In the genomic region with DNA sequence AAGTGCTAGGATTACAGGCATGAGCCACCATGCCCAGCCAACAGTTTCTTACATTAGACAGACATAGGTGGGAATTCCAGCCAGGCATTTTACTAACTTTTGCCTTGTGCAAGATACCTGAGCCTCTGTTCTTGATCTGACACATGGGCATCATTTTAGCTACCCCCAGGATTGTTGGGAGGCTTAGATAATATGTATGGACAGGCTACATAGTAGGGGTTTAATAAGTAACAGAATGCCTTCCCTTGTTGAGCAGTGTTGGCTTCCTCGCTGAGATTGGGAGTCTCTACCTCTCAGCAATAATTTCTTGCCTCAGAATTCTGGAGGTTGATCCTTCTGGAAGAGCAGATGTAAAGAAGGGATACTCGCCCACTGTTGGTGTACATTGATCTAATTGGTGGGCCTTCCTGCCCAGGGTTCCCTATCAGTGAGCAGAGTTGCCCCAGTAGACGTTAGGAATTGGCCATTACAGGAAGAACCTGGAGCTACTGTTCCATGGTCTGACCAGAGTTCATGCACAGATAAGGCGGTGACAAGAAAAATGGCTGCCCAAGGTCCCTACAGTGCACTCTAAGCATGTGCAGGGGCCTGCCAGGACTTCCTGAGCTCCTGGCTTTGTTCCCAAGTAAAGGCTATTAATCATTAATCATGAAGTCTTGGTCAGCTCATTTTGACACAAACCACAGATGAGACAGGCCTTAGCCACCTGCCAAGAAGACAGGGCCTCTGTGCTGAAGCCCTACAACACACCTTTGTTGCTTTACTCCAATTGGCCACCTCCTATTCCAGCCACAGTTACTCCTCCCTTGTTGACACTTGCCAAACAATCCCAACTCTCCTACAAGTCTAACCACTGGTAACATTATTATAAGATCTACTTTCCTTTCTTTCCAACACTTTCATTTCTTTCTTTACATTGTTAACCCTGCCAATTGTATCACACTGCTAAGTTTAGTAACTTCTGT, we compare ENCODE assay signal across 1 cellular context.
TF ChIP-seq lines count a peak whose summit lies in the region.

No MANE protein-coding gene starts in this region.

TF ChIP-seq in HepG2, 621 proteins besides CTCF, POLR2A, EP300 and RAD21 (continued from another document and continues in another):
- TF ChIP-seq ZBTB7B (CRISPR knock-in tag; IDR thresholded peaks at IDR 0.05) = no peak
- TF ChIP-seq SRF (IDR thresholded peaks at IDR 0.05; ENCODE audit: low read depth, low read length) = no peak
- TF ChIP-seq ERF (CRISPR knock-in tag; IDR thresholded peaks at IDR 0.05) = peak; percentile 53
- TF ChIP-seq, protein P1, sequence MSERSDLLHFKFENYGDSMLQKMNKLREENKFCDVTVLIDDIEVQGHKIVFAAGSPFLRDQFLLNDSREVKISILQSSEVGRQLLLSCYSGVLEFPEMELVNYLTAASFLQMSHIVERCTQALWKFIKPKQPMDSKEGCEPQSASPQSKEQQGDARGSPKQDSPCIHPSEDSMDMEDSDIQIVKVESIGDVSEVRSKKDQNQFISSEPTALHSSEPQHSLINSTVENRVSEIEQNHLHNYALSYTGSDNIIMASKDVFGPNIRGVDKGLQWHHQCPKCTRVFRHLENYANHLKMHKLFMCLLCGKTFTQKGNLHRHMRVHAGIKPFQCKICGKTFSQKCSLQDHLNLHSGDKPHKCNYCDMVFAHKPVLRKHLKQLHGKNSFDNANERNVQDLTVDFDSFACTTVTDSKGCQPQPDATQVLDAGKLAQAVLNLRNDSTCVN (CRISPR knock-in tag; IDR thresholded peaks at IDR 0.05; ENCODE audit: borderline replicate concordance) = no peak
- TF ChIP-seq NFE2L2 (IDR thresholded peaks at IDR 0.05; ENCODE audit: low read length) = no peak
- no peak for TF ChIP-seq ZNF879 (CRISPR knock-in tag; IDR thresholded peaks at IDR 0.05)
- TF ChIP-seq HDAC6 (IDR thresholded peaks at IDR 0.05; ENCODE audit: low read depth, low read length) = no peak
- TF ChIP-seq FOXK2 (IDR thresholded peaks at IDR 0.05) = peak; percentile 91
- TF ChIP-seq ZNF24 (IDR thresholded peaks at IDR 0.05) = no peak
- TF ChIP-seq RXRB (CRISPR knock-in tag; IDR thresholded peaks at IDR 0.05; ENCODE audit: borderline replicate concordance) = peak; percentile 74
- peak; percentile 52; the same call in 1 of the 2 replicates for TF ChIP-seq ZNF441 (CRISPR knock-in tag; IDR thresholded peaks at IDR 0.05; ENCODE audit: borderline replicate concordance)
- no peak for TF ChIP-seq AGO1 (IDR thresholded peaks at IDR 0.05; ENCODE audit: low read depth, low read length, poor library complexity, severe bottlenecking)
- peak; percentile 60; the same call in 1 of the 2 replicates for TF ChIP-seq ZNF782 (CRISPR knock-in tag; IDR thresholded peaks at IDR 0.05; ENCODE audit: borderline replicate concordance)
- TF ChIP-seq, protein P2, sequence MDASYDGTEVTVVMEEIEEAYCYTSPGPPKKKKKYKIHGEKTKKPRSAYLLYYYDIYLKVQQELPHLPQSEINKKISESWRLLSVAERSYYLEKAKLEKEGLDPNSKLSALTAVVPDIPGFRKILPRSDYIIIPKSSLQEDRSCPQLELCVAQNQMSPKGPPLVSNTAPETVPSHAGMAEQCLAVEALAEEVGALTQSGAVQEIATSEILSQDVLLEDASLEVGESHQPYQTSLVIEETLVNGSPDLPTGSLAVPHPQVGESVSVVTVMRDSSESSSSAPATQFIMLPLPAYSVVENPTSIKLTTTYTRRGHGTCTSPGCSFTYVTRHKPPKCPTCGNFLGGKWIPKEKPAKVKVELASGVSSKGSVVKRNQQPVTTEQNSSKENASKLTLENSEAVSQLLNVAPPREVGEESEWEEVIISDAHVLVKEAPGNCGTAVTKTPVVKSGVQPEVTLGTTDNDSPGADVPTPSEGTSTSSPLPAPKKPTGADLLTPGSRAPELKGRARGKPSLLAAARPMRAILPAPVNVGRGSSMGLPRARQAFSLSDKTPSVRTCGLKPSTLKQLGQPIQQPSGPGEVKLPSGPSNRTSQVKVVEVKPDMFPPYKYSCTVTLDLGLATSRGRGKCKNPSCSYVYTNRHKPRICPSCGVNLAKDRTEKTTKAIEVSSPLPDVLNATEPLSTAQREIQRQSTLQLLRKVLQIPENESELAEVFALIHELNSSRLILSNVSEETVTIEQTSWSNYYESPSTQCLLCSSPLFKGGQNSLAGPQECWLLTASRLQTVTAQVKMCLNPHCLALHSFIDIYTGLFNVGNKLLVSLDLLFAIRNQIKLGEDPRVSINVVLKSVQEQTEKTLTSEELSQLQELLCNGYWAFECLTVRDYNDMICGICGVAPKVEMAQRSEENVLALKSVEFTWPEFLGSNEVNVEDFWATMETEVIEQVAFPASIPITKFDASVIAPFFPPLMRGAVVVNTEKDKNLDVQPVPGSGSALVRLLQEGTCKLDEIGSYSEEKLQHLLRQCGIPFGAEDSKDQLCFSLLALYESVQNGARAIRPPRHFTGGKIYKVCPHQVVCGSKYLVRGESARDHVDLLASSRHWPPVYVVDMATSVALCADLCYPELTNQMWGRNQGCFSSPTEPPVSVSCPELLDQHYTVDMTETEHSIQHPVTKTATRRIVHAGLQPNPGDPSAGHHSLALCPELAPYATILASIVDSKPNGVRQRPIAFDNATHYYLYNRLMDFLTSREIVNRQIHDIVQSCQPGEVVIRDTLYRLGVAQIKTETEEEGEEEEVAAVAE (CRISPR knock-in tag; IDR thresholded peaks at IDR 0.05; ENCODE audit: borderline replicate concordance) = peak; percentile 94
- TF ChIP-seq YEATS4 (CRISPR knock-in tag; IDR thresholded peaks at IDR 0.05; ENCODE audit: borderline replicate concordance) = peak; percentile 60; the same call in 1 of the 2 replicates
- TF ChIP-seq ZNF557 (CRISPR knock-in tag; IDR thresholded peaks at IDR 0.05) = 0 out of 2 replicates have a peak, but pooled peaks have one; percentile 21
- peak; percentile 50; the same call in 1 of the 2 replicates for TF ChIP-seq MEF2D (CRISPR knock-in tag; IDR thresholded peaks at IDR 0.05)
- TF ChIP-seq NFYC (CRISPR knock-in tag; IDR thresholded peaks at IDR 0.05) = peak; percentile 40
- TF ChIP-seq, protein P3, sequence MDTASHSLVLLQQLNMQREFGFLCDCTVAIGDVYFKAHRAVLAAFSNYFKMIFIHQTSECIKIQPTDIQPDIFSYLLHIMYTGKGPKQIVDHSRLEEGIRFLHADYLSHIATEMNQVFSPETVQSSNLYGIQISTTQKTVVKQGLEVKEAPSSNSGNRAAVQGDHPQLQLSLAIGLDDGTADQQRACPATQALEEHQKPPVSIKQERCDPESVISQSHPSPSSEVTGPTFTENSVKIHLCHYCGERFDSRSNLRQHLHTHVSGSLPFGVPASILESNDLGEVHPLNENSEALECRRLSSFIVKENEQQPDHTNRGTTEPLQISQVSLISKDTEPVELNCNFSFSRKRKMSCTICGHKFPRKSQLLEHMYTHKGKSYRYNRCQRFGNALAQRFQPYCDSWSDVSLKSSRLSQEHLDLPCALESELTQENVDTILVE (CRISPR knock-in tag; IDR thresholded peaks at IDR 0.05) = no peak
- TF ChIP-seq, protein P4, sequence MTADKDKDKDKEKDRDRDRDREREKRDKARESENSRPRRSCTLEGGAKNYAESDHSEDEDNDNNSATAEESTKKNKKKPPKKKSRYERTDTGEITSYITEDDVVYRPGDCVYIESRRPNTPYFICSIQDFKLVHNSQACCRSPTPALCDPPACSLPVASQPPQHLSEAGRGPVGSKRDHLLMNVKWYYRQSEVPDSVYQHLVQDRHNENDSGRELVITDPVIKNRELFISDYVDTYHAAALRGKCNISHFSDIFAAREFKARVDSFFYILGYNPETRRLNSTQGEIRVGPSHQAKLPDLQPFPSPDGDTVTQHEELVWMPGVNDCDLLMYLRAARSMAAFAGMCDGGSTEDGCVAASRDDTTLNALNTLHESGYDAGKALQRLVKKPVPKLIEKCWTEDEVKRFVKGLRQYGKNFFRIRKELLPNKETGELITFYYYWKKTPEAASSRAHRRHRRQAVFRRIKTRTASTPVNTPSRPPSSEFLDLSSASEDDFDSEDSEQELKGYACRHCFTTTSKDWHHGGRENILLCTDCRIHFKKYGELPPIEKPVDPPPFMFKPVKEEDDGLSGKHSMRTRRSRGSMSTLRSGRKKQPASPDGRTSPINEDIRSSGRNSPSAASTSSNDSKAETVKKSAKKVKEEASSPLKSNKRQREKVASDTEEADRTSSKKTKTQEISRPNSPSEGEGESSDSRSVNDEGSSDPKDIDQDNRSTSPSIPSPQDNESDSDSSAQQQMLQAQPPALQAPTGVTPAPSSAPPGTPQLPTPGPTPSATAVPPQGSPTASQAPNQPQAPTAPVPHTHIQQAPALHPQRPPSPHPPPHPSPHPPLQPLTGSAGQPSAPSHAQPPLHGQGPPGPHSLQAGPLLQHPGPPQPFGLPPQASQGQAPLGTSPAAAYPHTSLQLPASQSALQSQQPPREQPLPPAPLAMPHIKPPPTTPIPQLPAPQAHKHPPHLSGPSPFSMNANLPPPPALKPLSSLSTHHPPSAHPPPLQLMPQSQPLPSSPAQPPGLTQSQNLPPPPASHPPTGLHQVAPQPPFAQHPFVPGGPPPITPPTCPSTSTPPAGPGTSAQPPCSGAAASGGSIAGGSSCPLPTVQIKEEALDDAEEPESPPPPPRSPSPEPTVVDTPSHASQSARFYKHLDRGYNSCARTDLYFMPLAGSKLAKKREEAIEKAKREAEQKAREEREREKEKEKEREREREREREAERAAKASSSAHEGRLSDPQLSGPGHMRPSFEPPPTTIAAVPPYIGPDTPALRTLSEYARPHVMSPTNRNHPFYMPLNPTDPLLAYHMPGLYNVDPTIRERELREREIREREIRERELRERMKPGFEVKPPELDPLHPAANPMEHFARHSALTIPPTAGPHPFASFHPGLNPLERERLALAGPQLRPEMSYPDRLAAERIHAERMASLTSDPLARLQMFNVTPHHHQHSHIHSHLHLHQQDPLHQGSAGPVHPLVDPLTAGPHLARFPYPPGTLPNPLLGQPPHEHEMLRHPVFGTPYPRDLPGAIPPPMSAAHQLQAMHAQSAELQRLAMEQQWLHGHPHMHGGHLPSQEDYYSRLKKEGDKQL (CRISPR knock-in tag; IDR thresholded peaks at IDR 0.05; ENCODE audit: low read depth) = 0 out of 2 replicates have a peak, but pooled peaks have one; percentile 16
- TF ChIP-seq TRIM24 (CRISPR knock-in tag; IDR thresholded peaks at IDR 0.05) = no peak
- no peak for TF ChIP-seq SMARCE1 (IDR thresholded peaks at IDR 0.05; ENCODE audit: borderline replicate concordance)
- TF ChIP-seq ZBTB3 (CRISPR knock-in tag; IDR thresholded peaks at IDR 0.05; ENCODE audit: borderline replicate concordance, low read depth) = 0 out of 2 replicates have a peak, but pooled peaks have one; percentile 39
- no peak for TF ChIP-seq ZNF350 (CRISPR knock-in tag; IDR thresholded peaks at IDR 0.05; ENCODE audit: borderline replicate concordance, low read depth)
- no peak for TF ChIP-seq NPAS2 (CRISPR knock-in tag; IDR thresholded peaks at IDR 0.05; ENCODE audit: borderline replicate concordance)
- peak; percentile 94 for TF ChIP-seq FOXA3 (CRISPR knock-in tag; IDR thresholded peaks at IDR 0.05)
- TF ChIP-seq HDAC2 (CRISPR knock-in tag; IDR thresholded peaks at IDR 0.05) = no peak; the same call in none of the 2 replicates
- TF ChIP-seq JUND (CRISPR knock-in tag; IDR thresholded peaks at IDR 0.05) = no peak
- TF ChIP-seq ETV5 (CRISPR knock-in tag; IDR thresholded peaks at IDR 0.05; ENCODE audit: borderline replicate concordance) = peak; percentile 82; the same call in 1 of the 2 replicates
- TF ChIP-seq TAF15 (IDR thresholded peaks at IDR 0.05; ENCODE audit: low read depth, low read length, poor library complexity, severe bottlenecking) = no peak
- TF ChIP-seq KDM5B (CRISPR knock-in tag; IDR thresholded peaks at IDR 0.05; ENCODE audit: borderline replicate concordance) = no peak
- TF ChIP-seq ONECUT2 (CRISPR knock-in tag; IDR thresholded peaks at IDR 0.05) = no peak
- peak; percentile 4 for TF ChIP-seq TBL1XR1 (IDR thresholded peaks at IDR 0.05; ENCODE audit: borderline replicate concordance, low read length, partially characterized antibody)
- TF ChIP-seq BCL6 (CRISPR knock-in tag; IDR thresholded peaks at IDR 0.05) = peak; percentile 52
- no peak for TF ChIP-seq ZNF878 (CRISPR knock-in tag; IDR thresholded peaks at IDR 0.05)
- TF ChIP-seq ZNF264 (CRISPR knock-in tag; IDR thresholded peaks at IDR 0.05) = 0 out of 2 replicates have a peak, but pooled peaks have one; percentile 16
- TF ChIP-seq PAF1 (CRISPR knock-in tag; IDR thresholded peaks at IDR 0.05) = 0 out of 2 replicates have a peak, but pooled peaks have one; percentile 17
- no peak for TF ChIP-seq IKZF4 (CRISPR knock-in tag; IDR thresholded peaks at IDR 0.05; ENCODE audit: borderline replicate concordance, low read depth, not compliant biosample characterization)
- TF ChIP-seq ZNF670 (CRISPR knock-in tag; IDR thresholded peaks at IDR 0.05; ENCODE audit: borderline replicate concordance) = no peak
- TF ChIP-seq NFE2 (CRISPR knock-in tag; IDR thresholded peaks at IDR 0.05) = no peak
- TF ChIP-seq ELF4 (CRISPR knock-in tag; IDR thresholded peaks at IDR 0.05; ENCODE audit: borderline replicate concordance) = 0 out of 2 replicates have a peak, but pooled peaks have one; percentile 41
- no peak for TF ChIP-seq CHD2 (IDR thresholded peaks at IDR 0.05; ENCODE audit: low read depth, low read length)
- TF ChIP-seq, protein P5, sequence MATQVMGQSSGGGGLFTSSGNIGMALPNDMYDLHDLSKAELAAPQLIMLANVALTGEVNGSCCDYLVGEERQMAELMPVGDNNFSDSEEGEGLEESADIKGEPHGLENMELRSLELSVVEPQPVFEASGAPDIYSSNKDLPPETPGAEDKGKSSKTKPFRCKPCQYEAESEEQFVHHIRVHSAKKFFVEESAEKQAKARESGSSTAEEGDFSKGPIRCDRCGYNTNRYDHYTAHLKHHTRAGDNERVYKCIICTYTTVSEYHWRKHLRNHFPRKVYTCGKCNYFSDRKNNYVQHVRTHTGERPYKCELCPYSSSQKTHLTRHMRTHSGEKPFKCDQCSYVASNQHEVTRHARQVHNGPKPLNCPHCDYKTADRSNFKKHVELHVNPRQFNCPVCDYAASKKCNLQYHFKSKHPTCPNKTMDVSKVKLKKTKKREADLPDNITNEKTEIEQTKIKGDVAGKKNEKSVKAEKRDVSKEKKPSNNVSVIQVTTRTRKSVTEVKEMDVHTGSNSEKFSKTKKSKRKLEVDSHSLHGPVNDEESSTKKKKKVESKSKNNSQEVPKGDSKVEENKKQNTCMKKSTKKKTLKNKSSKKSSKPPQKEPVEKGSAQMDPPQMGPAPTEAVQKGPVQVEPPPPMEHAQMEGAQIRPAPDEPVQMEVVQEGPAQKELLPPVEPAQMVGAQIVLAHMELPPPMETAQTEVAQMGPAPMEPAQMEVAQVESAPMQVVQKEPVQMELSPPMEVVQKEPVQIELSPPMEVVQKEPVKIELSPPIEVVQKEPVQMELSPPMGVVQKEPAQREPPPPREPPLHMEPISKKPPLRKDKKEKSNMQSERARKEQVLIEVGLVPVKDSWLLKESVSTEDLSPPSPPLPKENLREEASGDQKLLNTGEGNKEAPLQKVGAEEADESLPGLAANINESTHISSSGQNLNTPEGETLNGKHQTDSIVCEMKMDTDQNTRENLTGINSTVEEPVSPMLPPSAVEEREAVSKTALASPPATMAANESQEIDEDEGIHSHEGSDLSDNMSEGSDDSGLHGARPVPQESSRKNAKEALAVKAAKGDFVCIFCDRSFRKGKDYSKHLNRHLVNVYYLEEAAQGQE (IDR thresholded peaks at IDR 0.05; ENCODE audit: borderline replicate concordance in 1 of 2, low read depth in 1 of 2, low read length in 2 of 2) = no peak
- no peak for TF ChIP-seq JUNB (CRISPR knock-in tag; IDR thresholded peaks at IDR 0.05; ENCODE audit: borderline replicate concordance)
